Comparison of ENCODE assay signal across 8 cellular contexts in genomic region chr14:60247994-60248696, GRCh38. TPM values are rescaled to one million over a fixed set of nuclear protein-coding genes. Genes with fewer than 3 reads are reported as not detected.
DNase-seq lines count a peak whose midpoint lies in the region; ATAC-seq and TF ChIP-seq lines count a peak whose summit lies in the region.

No MANE protein-coding gene starts in this region.

- H3K4me3 ChIP-seq in HUES48 (ENCODE audit: low read depth, low read length) = peak overlapping the region; percentile 87
- peak overlapping the region; percentile 83 for H3K4me3 ChIP-seq in OCI-LY3 (ENCODE audit: low read length)

- H3K9ac ChIP-seq in HUES48 (ENCODE audit: low read depth, low read length) (peak overlapping the region; percentile 95), OCI-LY3 (ENCODE audit: low read length) (peak overlapping the region; percentile 98)

- no peaks in the 10 kb centered on the region for H3K27me3 ChIP-seq in HUES48 (ENCODE audit: control insufficient read depth, insufficient read depth, low read length)
- H3K27me3 ChIP-seq in OCI-LY3 (ENCODE audit: low read depth, low read length) = no peaks in the 10 kb centered on the region

- DNase-seq in COLO668 (lab: John Stamatoyannopoulos, UW; ENCODE audit: unreplicated experiment) (peak; percentile 89), erythroblast (lab: John Stamatoyannopoulos, UW) (peak; percentile 90 to 91), mucosa of gallbladder (ENCODE audit: low spot score) (peak; percentile 92)
- DNase-seq in activated T-cell treated with anti-CD3 and anti-CD28 coated beads, Interleukin-2, amount 50 U/mL, for 1 hour = peak; percentile 72
- DNase-seq in stimulated activated CD8-positive, alpha-beta memory T cell treated with anti-CD3 and anti-CD28 coated beads, Interleukin-4, amount 100 ng/mL, for 24 hours (ENCODE audit: low read depth) = peak; percentile 69

- H3K36me3 ChIP-seq in HUES48 (ENCODE audit: control insufficient read depth, insufficient read depth, low read length) (no peaks in the 10 kb centered on the region), OCI-LY3 (replicated peaks; ENCODE audit: low read depth, low read length) (peaks cover 18% of the 10 kb centered on the region)

- peaks cover 39% of the 10 kb centered on the region for H3K79me2 ChIP-seq in OCI-LY3 (ENCODE audit: low read length)

- peak overlapping the region; percentile 66; the same call in 1 of the 2 replicates for H2AFZ ChIP-seq in OCI-LY3 (ENCODE audit: low read depth, low read length)

- H3K4me1 ChIP-seq in HUES48 (ENCODE audit: control insufficient read depth, insufficient read depth, low read length) (peaks cover 37% of the 10 kb centered on the region), OCI-LY3 (ENCODE audit: low read length) (peaks cover 61% of the 10 kb centered on the region)

- H3K9me3 ChIP-seq in HUES48 (ENCODE audit: control insufficient read depth, insufficient read depth, low read length) = no peaks in the 10 kb centered on the region
- H3K9me3 ChIP-seq in OCI-LY3 (ENCODE audit: insufficient read depth, low read length) = no peaks in the 10 kb centered on the region

- peak overlapping the region; percentile 99 for H3K4me2 ChIP-seq in OCI-LY3 (ENCODE audit: low read length)

- TF ChIP-seq CTCF in OCI-LY3 (IDR thresholded peaks at IDR 0.05; ENCODE audit: low read depth, low read length) = no peak

- H3K27ac ChIP-seq in HUES48 (ENCODE audit: low read depth, low read length) (peak overlapping the region; percentile 100), OCI-LY3 (ENCODE audit: low read length) (peak overlapping the region; percentile 96)

- peaks cover 33% of the 10 kb centered on the region for H4K20me1 ChIP-seq in OCI-LY3 (ENCODE audit: insufficient read depth, low read length)

- peak; percentile 63 for ATAC-seq in GM21423 (IDR thresholded peaks at IDR 0.05; ENCODE audit: unreplicated experiment)

- TF ChIP-seq POLR2A in erythroblast (IDR thresholded peaks at IDR 0.05; ENCODE audit: low read length) = no peak

RNA-seq across cellular contexts. Expression of gene PPM1A, which starts 0.9 kb away (rescaled TPM):
- total RNA-seq in mucosa of gallbladder = 62.9 TPM

Comparison
In these comparisons a context has a peak if more than half of its experiments do, and no peak if none do; other contexts are left out.
1. Peak in every context shown above with its lines: DNase-seq, ATAC-seq, H3K4me3 ChIP-seq and H3K27ac ChIP-seq.